10 cellular contexts compared by ENCODE assay signal in the genomic region with DNA sequence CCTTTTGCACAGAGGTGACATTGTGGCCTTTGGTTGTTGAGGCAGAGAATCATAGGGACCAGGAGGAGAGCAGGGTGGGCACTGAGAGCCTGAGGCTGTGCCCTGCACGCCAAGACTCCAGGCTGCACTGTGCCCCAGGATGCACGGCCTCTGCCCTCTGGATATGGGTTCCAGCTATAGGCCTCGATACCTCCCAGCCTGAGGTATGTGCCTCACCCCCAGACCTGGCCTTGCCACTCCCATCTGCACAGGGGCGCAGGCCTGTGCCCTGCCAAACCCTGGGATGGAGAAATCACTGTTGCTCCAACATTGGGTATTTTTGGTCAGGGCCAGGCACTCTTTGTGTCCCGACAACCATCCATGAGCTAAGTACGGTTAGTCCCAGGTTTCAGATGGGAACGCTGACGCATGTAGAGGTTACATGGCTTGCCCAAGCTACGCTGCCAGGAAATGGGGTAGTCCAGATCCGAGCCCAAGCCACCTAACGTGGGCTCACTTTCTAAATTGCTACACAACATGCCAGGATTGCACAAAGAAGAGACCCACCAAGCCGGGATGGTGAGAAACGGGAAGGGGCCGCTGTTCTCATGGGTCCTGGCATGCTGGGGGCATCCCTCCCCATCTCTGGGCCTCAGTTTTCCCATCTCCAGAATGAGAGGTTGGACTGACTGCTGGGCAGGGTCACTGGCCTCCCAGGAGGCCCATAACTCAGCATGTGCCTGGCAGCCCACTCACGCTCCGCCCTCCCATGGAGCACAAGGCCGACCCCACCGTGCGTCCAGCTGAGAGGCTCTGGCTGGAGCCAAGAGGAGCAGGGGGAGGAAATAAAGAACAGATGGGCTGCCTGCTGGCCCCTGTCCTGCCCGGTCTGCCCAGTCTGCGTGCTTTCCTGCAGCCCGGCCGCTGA. TPM values are rescaled to one million over a fixed set of nuclear protein-coding genes. Genes with fewer than 3 reads are reported as not detected.
DNase-seq lines count a peak whose midpoint lies in the region; ATAC-seq and TF ChIP-seq lines count a peak whose summit lies in the region.
"Had no signal": no experiment of that assay in that cellular context is flagged by ENCODE, and none has a peak within 500 bp of the region (broad histone marks: within the 10 kb centered on the region; RNA-seq: fewer than 3 reads in every experiment).

No MANE protein-coding gene starts in this region.

- H3K36me3 ChIP-seq in Peyer's patch (no peaks in the 10 kb centered on the region), thyroid gland (no peaks in the 10 kb centered on the region)

- intact Hi-C loops in thyroid gland (cut with DNase I) = no loop called here

- H3K27me3 Mint-ChIP-seq in mesothelial cell of epicardium (ENCODE audit: low read depth) = no peaks in the 10 kb centered on the region
- H3K27me3 Mint-ChIP-seq: activated naive CD8-positive, alpha-beta T cell had no signal

- TF ChIP-seq POLR2A in Peyer's patch (IDR thresholded peaks at IDR 0.05) (no peak), thyroid gland (IDR thresholded peaks at IDR 0.05) (no peak)

- ATAC-seq in HG03571 (IDR thresholded peaks at IDR 0.05; ENCODE audit: unreplicated experiment) (no peak), HG02870 (IDR thresholded peaks at IDR 0.05; ENCODE audit: unreplicated experiment) (no peak), GM18858 (IDR thresholded peaks at IDR 0.05; ENCODE audit: unreplicated experiment) (no peak)

- H3K9me3 ChIP-seq in Peyer's patch (no peaks in the 10 kb centered on the region), thyroid gland (no peaks in the 10 kb centered on the region)

- H3K9me3 Mint-ChIP-seq in mesothelial cell of epicardium = no peaks in the 10 kb centered on the region

- H3K4me1 ChIP-seq in Peyer's patch (peaks cover 0 to 87% (median 0%) of the 10 kb centered on the region in 4 donors), thyroid gland (peaks cover 62 to 100% of the 10 kb centered on the region in 2 donors)

- H3K27ac ChIP-seq in Peyer's patch (peak overlapping the region in 3 of 4 donors; percentile 57 to 87 (median 58)), thyroid gland (peak overlapping the region in 2 of 3 donors; percentile 82 to 83)
- H3K27ac ChIP-seq: VCaP had no signal

- H3K4me1 Mint-ChIP-seq in mesothelial cell of epicardium = peaks cover 77% of the 10 kb centered on the region

- no peak for TF ChIP-seq CTCF in Peyer's patch (IDR thresholded peaks at IDR 0.05)
- TF ChIP-seq CTCF in fibroblast of mammary gland (conservative IDR thresholded peaks at IDR 0.05; ENCODE audit: control insufficient read depth, insufficient read depth, low read depth, low read length) = no peak
- no peak for TF ChIP-seq CTCF in mesothelial cell of epicardium (IDR thresholded peaks at IDR 0.05; ENCODE audit: unreplicated experiment)
- no peak for TF ChIP-seq CTCF in thyroid gland (IDR thresholded peaks at IDR 0.05)

- no peaks in the 10 kb centered on the region for H3K27me3 ChIP-seq in Peyer's patch
- H3K27me3 ChIP-seq in thyroid gland = no peaks in the 10 kb centered on the region

- peak overlapping the region; percentile 71 for H3K27ac Mint-ChIP-seq in mesothelial cell of epicardium
- H3K27ac Mint-ChIP-seq: activated naive CD8-positive, alpha-beta T cell had no signal

- no peak overlapping the region for H3K4me3 ChIP-seq in Peyer's patch
- no peak overlapping the region for H3K4me3 ChIP-seq in fibroblast of mammary gland (ENCODE audit: control insufficient read depth, low read depth, low read length)
- H3K4me3 ChIP-seq in thyroid gland (replicated peaks in 1 of 3) = no peak overlapping the region

- DNase-seq in Peyer's patch (no peak), fibroblast of mammary gland (ENCODE audit: low read depth) (peak; percentile 94), mesothelial cell of epicardium (ENCODE audit: low spot score in 2 of 2, unreplicated experiment in 2 of 2) (no peak), thyroid gland (peak in 1 of 2 donors; percentile 30), AML-193 (lab: John Stamatoyannopoulos, UW) (no peak)

- H3K4me3 Mint-ChIP-seq in mesothelial cell of epicardium = no peak overlapping the region
- H3K4me3 Mint-ChIP-seq: activated naive CD8-positive, alpha-beta T cell had no signal

- 72 to 80% methylated on average over 11 to 18 of the region's 23 CpGs for WGBS in thyroid gland, 2 donors

- no peaks in the 10 kb centered on the region for H3K36me3 Mint-ChIP-seq in mesothelial cell of epicardium
- H3K36me3 Mint-ChIP-seq: activated naive CD8-positive, alpha-beta T cell had no signal

RNA-seq across cellular contexts. Expression of a gene that starts 44.2 kb away (rescaled TPM):
- total RNA-seq in Peyer's patch (10 to 100 TPM in 2 of 4 donors, 1 to 10 TPM in 2; 2.8 to 39.6 (median 9.3) TPM), mesothelial cell of epicardium (31.8 to 34.0 TPM (median 33.2 TPM) in 3 replicates), thyroid gland (10 to 100 TPM; 25.4 to 48.8 (median 33.3) TPM)

RNA-seq across cellular contexts. Expression of a gene that starts 54.0 kb away (rescaled TPM):
- total RNA-seq in Peyer's patch (10 to 100 TPM; 35.7 to 57.8 (median 45.0) TPM), mesothelial cell of epicardium (35.1 to 37.3 TPM (median 36.3 TPM) in 3 replicates), thyroid gland (10 to 100 TPM; 31.4 to 70.1 (median 52.3) TPM)
